8 cellular contexts compared by ENCODE assay signal in genomic region chr1:149285645-149286044, GRCh38.
DNase-seq lines count a peak whose midpoint lies in the region; ATAC-seq, FAIRE-seq and TF ChIP-seq lines count a peak whose summit lies in the region.
"Not testable (repeated sequence)": the region's sequence is repeated elsewhere in the genome, so short reads cannot be mapped to it uniquely, and the experiment has no call there.

No MANE protein-coding gene starts in this region.

- POLR2A ChIA-PET in A549 (lab: Yijun Ruan, JAX); activated CD4-positive, alpha-beta T cell treated with anti-CD3 and anti-CD28 coated beads, Interleukin-2, amount 10 ng/mL, durations not matched to agents 7 days and 5 days (lab: Charles Lee): not testable (repeated sequence)

- CTCF ChIA-PET in A549 (lab: Yijun Ruan, JAX); activated CD4-positive, alpha-beta T cell treated with anti-CD3 and anti-CD28 coated beads, Interleukin-2, amount 10 ng/mL, durations not matched to agents 7 days and 5 days (lab: Charles Lee): not testable (repeated sequence)

- intact Hi-C loops in left lung (cut with DNase I), result not testable (repeated sequence)

- not testable (repeated sequence) for H3K4me1 ChIP-seq in A549, left lung

- TF ChIP-seq RAD21 in A549 (conservative IDR thresholded peaks at IDR 0.05 in 1 of 2, IDR thresholded peaks at IDR 0.05 in 1 of 2), result not testable (repeated sequence)

- not testable (repeated sequence) for H3K27ac ChIP-seq in A549, left lung

- peak; percentile 93 to 94 for ATAC-seq in A549
- peak; percentile 84 to 88 for ATAC-seq in activated naive CD4-positive, alpha-beta T cell treated with anti-CD3 and anti-CD28 coated beads, Interleukin-2, amount 50 U/mL, for 72 hours
- peak; percentile 95 for ATAC-seq in left lung

- WGBS in A549 (ENCODE audit: missing lambda C conversion rate), result 0% methylated on average over 4 of the region's 39 CpGs

- H3K27ac Mint-ChIP-seq in activated CD4-positive, alpha-beta T cell treated with anti-CD3 and anti-CD28 coated beads, Interleukin-2, amount 10 ng/mL, durations not matched to agents 7 days and 5 days; activated naive CD4-positive, alpha-beta T cell treated with anti-CD3 and anti-CD28 coated beads, Interleukin-2, amount 50 U/mL, for 72 hours; progenitor cell of endocrine pancreas: not testable (repeated sequence)

- not testable (repeated sequence) for TF ChIP-seq EP300 in A549 (IDR thresholded peaks at IDR 0.05)

- H3K4me1 Mint-ChIP-seq in activated CD4-positive, alpha-beta T cell treated with anti-CD3 and anti-CD28 coated beads, Interleukin-2, amount 10 ng/mL, durations not matched to agents 7 days and 5 days; progenitor cell of endocrine pancreas (ENCODE audit: low read depth): not testable (repeated sequence)

- FAIRE-seq in A549 (lab: Jason Lieb, UNC), result not testable (repeated sequence)

- peak overlapping the region; percentile 68 for H3K4me3 Mint-ChIP-seq in activated CD4-positive, alpha-beta T cell treated with anti-CD3 and anti-CD28 coated beads, Interleukin-2, amount 10 ng/mL, durations not matched to agents 7 days and 5 days
- peak overlapping the region; percentile 73 for H3K4me3 Mint-ChIP-seq in progenitor cell of endocrine pancreas (ENCODE audit: low read depth)

- H3K36me3 ChIP-seq in MG63, left lung: not testable (repeated sequence)

- H3K27me3 Mint-ChIP-seq in activated CD4-positive, alpha-beta T cell treated with anti-CD3 and anti-CD28 coated beads, Interleukin-2, amount 10 ng/mL, durations not matched to agents 7 days and 5 days; progenitor cell of endocrine pancreas: not testable (repeated sequence)

- H3K4me2 ChIP-seq in A549, result peak overlapping the region; percentile 46; the same call in 2 of the 3 replicates

- H3K27me3 ChIP-seq in MG63, left lung: not testable (repeated sequence)

- DNase-seq in A549 (ENCODE audit: low read depth in 1 of 2, low spot score in 1 of 2), result not testable (repeated sequence)
- DNase-seq in MG63 (peak; percentile 57), left lung (peak; percentile 54 to 77), progenitor cell of endocrine pancreas (ENCODE audit: low spot score, unreplicated experiment) (peak; percentile 9)
- peak; percentile 28 for DNase-seq in activated CD4-positive, alpha-beta T cell treated with anti-CD3 and anti-CD28 coated beads, Interleukin-2, amount 10 ng/mL, durations not matched to agents 7 days and 5 days
- peak in 1 of 2 donors; percentile 19 for DNase-seq in activated naive CD4-positive, alpha-beta T cell treated with anti-CD3 and anti-CD28 coated beads, Interleukin-2, amount 50 U/mL, for 72 hours (ENCODE audit: low spot score in 2 of 2)
- peak; percentile 12 for DNase-seq in effector CD4-positive, alpha-beta T cell
- peak; percentile 1 for DNase-seq in stimulated activated CD8-positive, alpha-beta memory T cell treated with anti-CD3 and anti-CD28 coated beads, Interleukin-7, amount 100 ng/mL, for 24 hours (ENCODE audit: low read depth)

- not testable (repeated sequence) for H3K9me3 ChIP-seq in A549, MG63, left lung

- H3K9me3 Mint-ChIP-seq in activated CD4-positive, alpha-beta T cell treated with anti-CD3 and anti-CD28 coated beads, Interleukin-2, amount 10 ng/mL, durations not matched to agents 7 days and 5 days; activated naive CD4-positive, alpha-beta T cell treated with anti-CD3 and anti-CD28 coated beads, Interleukin-2, amount 50 U/mL, for 72 hours; progenitor cell of endocrine pancreas (ENCODE audit: low read depth): not testable (repeated sequence)

- not testable (repeated sequence) for TF ChIP-seq CTCF in A549 (IDR thresholded peaks at IDR 0.05); left lung (IDR thresholded peaks at IDR 0.05); progenitor cell of endocrine pancreas (IDR thresholded peaks at IDR 0.05; ENCODE audit: unreplicated experiment)

- not testable (repeated sequence) for H3K4me3 ChIP-seq in A549, MG63, left lung

- not testable (repeated sequence) for H3K36me3 Mint-ChIP-seq in activated CD4-positive, alpha-beta T cell treated with anti-CD3 and anti-CD28 coated beads, Interleukin-2, amount 10 ng/mL, durations not matched to agents 7 days and 5 days (ENCODE audit: low read depth); activated naive CD4-positive, alpha-beta T cell treated with anti-CD3 and anti-CD28 coated beads, Interleukin-2, amount 50 U/mL, for 72 hours; progenitor cell of endocrine pancreas (ENCODE audit: insufficient read depth)

- TF ChIP-seq POLR2A in A549 (IDR thresholded peaks at IDR 0.05; ENCODE audit: low read length), result not testable (repeated sequence)
